1 cellular context compared by ENCODE assay signal in genomic region chr1:46345281-46345680, GRCh38.
TF ChIP-seq lines count a peak whose summit lies in the region.

No MANE protein-coding gene starts in this region.

TF ChIP-seq in liver, 16 proteins besides CTCF, POLR2A, EP300 and RAD21 (continued from another document):
- TF ChIP-seq ATF3 (IDR thresholded peaks at IDR 0.05) (no peak), ZBTB33 (IDR thresholded peaks at IDR 0.05) (no peak)
